In the genomic region with DNA sequence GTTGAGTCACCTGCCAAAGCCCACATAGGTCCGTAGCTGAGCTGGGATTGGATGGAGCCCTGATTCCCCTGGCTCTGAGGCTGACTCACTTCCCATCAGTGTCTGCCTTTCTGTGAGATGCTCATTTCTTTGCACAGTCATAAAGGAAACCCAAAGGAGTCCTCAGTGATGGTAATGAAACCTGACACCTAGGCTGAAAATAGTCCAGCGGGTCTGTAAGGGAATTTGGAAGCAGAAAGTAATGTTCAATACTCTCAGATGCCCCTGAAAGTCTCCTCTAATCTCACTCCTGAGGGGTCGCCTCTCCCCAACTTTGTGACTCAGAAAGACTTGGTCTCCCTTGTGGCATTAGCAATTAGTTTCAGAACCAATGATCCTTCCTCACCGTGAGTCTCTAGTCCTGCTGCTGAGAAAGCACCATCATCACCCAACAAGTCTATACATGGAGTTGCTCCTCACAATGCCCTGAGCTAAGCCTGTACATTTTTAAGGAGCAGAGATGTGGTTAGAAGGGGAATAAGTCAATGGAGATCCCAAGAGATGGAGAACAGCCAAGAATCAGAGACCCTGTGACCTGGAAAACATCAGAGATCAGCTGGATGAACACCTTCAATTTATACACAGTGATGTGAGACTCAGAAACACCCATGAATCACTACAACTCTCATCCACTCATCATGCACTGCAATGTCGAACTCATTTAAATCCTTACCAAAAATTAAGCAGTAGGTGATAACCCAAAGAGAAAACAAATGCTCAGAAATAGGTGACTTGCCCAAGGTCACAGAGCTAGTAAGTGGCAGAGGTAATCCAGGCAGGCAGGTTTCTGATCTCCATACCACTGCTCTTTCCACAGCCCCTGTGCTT, we compare ENCODE assay signal across 9 cellular contexts.
DNase-seq lines count a peak whose midpoint lies in the region; ATAC-seq lines count a peak whose summit lies in the region.
"Had no signal": no experiment of that assay in that cellular context is flagged by ENCODE, and none has a peak within 500 bp of the region (broad histone marks: within the 10 kb centered on the region; RNA-seq: fewer than 3 reads in every experiment).

No MANE protein-coding gene starts in this region.

- H3K4me1 Mint-ChIP-seq in T-helper 2 cell treated with Interferon-gamma antibody and Interleukin-4, amounts not matched to agents 5 μg/mL and 100 μg/mL, for 36 hours (ENCODE audit: low read depth) = no peaks in the 10 kb centered on the region

- no peak overlapping the region for H3K27ac Mint-ChIP-seq in T-helper 2 cell treated with Interferon-gamma antibody and Interleukin-4, amounts not matched to agents 5 μg/mL and 100 μg/mL, for 36 hours

- no peak overlapping the region for H3K4me3 Mint-ChIP-seq in T-helper 2 cell treated with Interferon-gamma antibody and Interleukin-4, amounts not matched to agents 5 μg/mL and 100 μg/mL, for 36 hours

- no peaks in the 10 kb centered on the region for H3K36me3 Mint-ChIP-seq in T-helper 2 cell treated with Interferon-gamma antibody and Interleukin-4, amounts not matched to agents 5 μg/mL and 100 μg/mL, for 36 hours (ENCODE audit: low read depth)

- H3K27me3 Mint-ChIP-seq in T-helper 2 cell treated with Interferon-gamma antibody and Interleukin-4, amounts not matched to agents 5 μg/mL and 100 μg/mL, for 36 hours (ENCODE audit: low read depth) = no peaks in the 10 kb centered on the region

- intact Hi-C loops in Right ventricle myocardium inferior (cut with DNase I) = no loop called here

- peak; percentile 63 for DNase-seq in T-helper 2 cell treated with Interferon-gamma antibody and Interleukin-4, amounts not matched to agents 5 μg/mL and 100 μg/mL, for 36 hours (ENCODE audit: low spot score)
- peak; percentile 45 for DNase-seq in smooth muscle cell of the brain vasculature (ENCODE audit: low read depth, low spot score)
- no peak for DNase-seq in NCI-H1105 treated with DMSO at 0.1 percent for 48 hours (lab: John Stamatoyannopoulos, UW)
- no peak for DNase-seq in COLO668 (lab: John Stamatoyannopoulos, UW; ENCODE audit: unreplicated experiment)
- DNase-seq in Right ventricle myocardium inferior (ENCODE audit: missing footprints) = no peak
- DNase-seq in Ammon's horn (ENCODE audit: low spot score) = no peak

- H3K9me3 Mint-ChIP-seq in T-helper 2 cell treated with Interferon-gamma antibody and Interleukin-4, amounts not matched to agents 5 μg/mL and 100 μg/mL, for 36 hours = no peaks in the 10 kb centered on the region

- ATAC-seq in GM19324 (IDR thresholded peaks at IDR 0.05; ENCODE audit: low FRiP score, unreplicated experiment) (peak; percentile 74), HG02840 (IDR thresholded peaks at IDR 0.05; ENCODE audit: low FRiP score, unreplicated experiment) (peak; percentile 87), Right ventricle myocardium inferior (no peak)
- ATAC-seq: K562 had no signal

Comparison
In these comparisons a context has a peak if more than half of its experiments do, and no peak if none do; other contexts are left out.
1. DNase-seq: peak in T-helper 2 cell treated with Interferon-gamma antibody and Interleukin-4, amounts not matched to agents 5 μg/mL and 100 μg/mL, for 36 hours (single experiment) and smooth muscle cell of the brain vasculature (single experiment); none in NCI-H1105 treated with DMSO at 0.1 percent for 48 hours (single experiment), COLO668 (single experiment), Right ventricle myocardium inferior (single experiment) and Ammon's horn (single experiment).